ENCODE assay signal across 1 cellular context in genomic region chr2:33186937-33187336, GRCh38.
TF ChIP-seq lines count a peak whose summit lies in the region.

No MANE protein-coding gene starts in this region.

TF ChIP-seq in IMR-90, 13 proteins besides CTCF, POLR2A, EP300 and RAD21:
- TF ChIP-seq RFX5 (IDR thresholded peaks at IDR 0.05; ENCODE audit: low read depth, low read length) (no peak), MAZ (IDR thresholded peaks at IDR 0.05; ENCODE audit: borderline replicate concordance, low read depth, low read length) (no peak), FOS (IDR thresholded peaks at IDR 0.05; ENCODE audit: low read depth, low read length) (no peak), SMC3 (IDR thresholded peaks at IDR 0.05; ENCODE audit: low read depth, low read length) (no peak), RCOR1 (IDR thresholded peaks at IDR 0.05; ENCODE audit: insufficient replicate concordance, low read length) (no peak), MXI1 (IDR thresholded peaks at IDR 0.05; ENCODE audit: borderline replicate concordance, low read depth, low read length) (no peak), NFE2L2 (IDR thresholded peaks at IDR 0.05; ENCODE audit: low read depth, low read length) (no peak), BHLHE40 (IDR thresholded peaks at IDR 0.05; ENCODE audit: low read depth, low read length) (no peak), MAFK (IDR thresholded peaks at IDR 0.05; ENCODE audit: low read depth, low read length) (no peak), CHD1 (IDR thresholded peaks at IDR 0.05; ENCODE audit: low read depth, low read length) (no peak), CEBPB (IDR thresholded peaks at IDR 0.05; ENCODE audit: low read depth, low read length) (no peak), ELK1 (IDR thresholded peaks at IDR 0.05; ENCODE audit: borderline replicate concordance, low read depth, low read length) (no peak)
- TF ChIP-seq, protein P1, sequence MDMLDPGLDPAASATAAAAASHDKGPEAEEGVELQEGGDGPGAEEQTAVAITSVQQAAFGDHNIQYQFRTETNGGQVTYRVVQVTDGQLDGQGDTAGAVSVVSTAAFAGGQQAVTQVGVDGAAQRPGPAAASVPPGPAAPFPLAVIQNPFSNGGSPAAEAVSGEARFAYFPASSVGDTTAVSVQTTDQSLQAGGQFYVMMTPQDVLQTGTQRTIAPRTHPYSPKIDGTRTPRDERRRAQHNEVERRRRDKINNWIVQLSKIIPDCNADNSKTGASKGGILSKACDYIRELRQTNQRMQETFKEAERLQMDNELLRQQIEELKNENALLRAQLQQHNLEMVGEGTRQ (IDR thresholded peaks at IDR 0.05; ENCODE audit: low read depth, low read length), result no peak
